ENCODE assay signal across 27 cellular contexts in the genomic region with DNA sequence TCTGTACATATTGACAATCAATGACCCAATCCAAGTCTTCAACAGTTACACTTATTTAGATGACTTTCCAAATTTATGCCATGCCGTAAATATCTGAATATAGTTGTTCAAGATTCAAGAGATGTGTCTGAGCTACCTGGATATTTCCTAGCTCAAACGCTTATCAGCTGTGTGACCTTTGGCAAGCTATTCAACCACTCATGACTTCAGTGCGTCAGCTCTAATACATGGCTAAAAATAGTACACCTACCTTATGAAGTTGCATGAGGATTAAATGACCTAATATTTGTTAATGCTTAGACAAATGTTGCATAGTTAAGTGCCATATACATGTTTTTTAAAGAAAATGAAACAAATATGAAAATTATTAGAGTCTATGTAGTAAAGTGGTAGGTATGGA.
"Had no signal": no experiment of that assay in that cellular context is flagged by ENCODE, and none has a peak within 500 bp of the region (broad histone marks: within the 10 kb centered on the region; RNA-seq: fewer than 3 reads in every experiment).

No MANE protein-coding gene starts in this region.

- ATAC-seq: effector memory CD8-positive, alpha-beta T cell; esophagus mucosa; gastrocnemius medialis; heart right ventricle; left cardiac atrium; left lung; left ventricle myocardium superior; naive thymus-derived CD4-positive, alpha-beta T cell had no signal

- H3K4me1 ChIP-seq: colonic mucosa, esophagus squamous epithelium, gastrocnemius medialis, heart right ventricle, left lung had no signal

- DNase-seq: colonic mucosa; cortex of kidney; effector CD8-positive, alpha-beta T cell; effector memory CD8-positive, alpha-beta T cell; endodermal cell; erythroblast; esophagus squamous epithelium; foreskin fibroblast; foreskin melanocyte; gastrocnemius medialis; glutamatergic neuron; head of caudate nucleus; heart right ventricle; hippocampal formation; left cardiac atrium; left lung; left ventricle myocardium superior; mammary epithelial cell; mesendoderm; midbrain; naive thymus-derived CD4-positive, alpha-beta T cell had no signal

- H3K27ac ChIP-seq: colonic mucosa, epithelial cell of prostate, esophagus squamous epithelium, gastrocnemius medialis, heart right ventricle, left lung had no signal

- FAIRE-seq: endometrium, islet of Langerhans, keratinocyte had no signal

- H3K9me3 ChIP-seq: colonic mucosa, esophagus squamous epithelium, gastrocnemius medialis, left lung had no signal

- H3K4me3 ChIP-seq: colonic mucosa, esophagus squamous epithelium, gastrocnemius medialis, heart right ventricle, left lung, lung had no signal

- H3K36me3 ChIP-seq: colonic mucosa, esophagus squamous epithelium, gastrocnemius medialis, heart right ventricle, left lung had no signal

- H3K27me3 ChIP-seq: colonic mucosa, esophagus squamous epithelium, gastrocnemius medialis, heart right ventricle, left lung had no signal
